11 cellular contexts compared by ENCODE assay signal in genomic region chr3:150232992-150233451, GRCh38.
DNase-seq lines count a peak whose midpoint lies in the region; ATAC-seq, FAIRE-seq and TF ChIP-seq lines count a peak whose summit lies in the region.
"Had no signal": no experiment of that assay in that cellular context is flagged by ENCODE, and none has a peak within 500 bp of the region (broad histone marks: within the 10 kb centered on the region; RNA-seq: fewer than 3 reads in every experiment).

No MANE protein-coding gene starts in this region.

- BruUV-seq in OCI-LY7 (replicated peaks; lab: Mats Ljungman, UMichigan), result no TSS peak

- H3K9me3 ChIP-seq in astrocyte (ENCODE audit: insufficient read depth, low read depth, low read length), result no peaks in the 10 kb centered on the region
- H3K9me3 ChIP-seq in right cardiac atrium (ENCODE audit: control insufficient read depth, low read length), result no peaks in the 10 kb centered on the region
- H3K9me3 ChIP-seq in thyroid gland, result no peaks in the 10 kb centered on the region
- no peaks in the 10 kb centered on the region for H3K9me3 ChIP-seq in OCI-LY7 (ENCODE audit: low read length)

- ATAC-seq in right cardiac atrium, result peak; percentile 91 to 92
- no peak for ATAC-seq in activated CD4-positive, alpha-beta T cell treated with anti-CD3 and anti-CD28 coated beads for 36 hours

- peak overlapping the region; percentile 7 for H3K27ac ChIP-seq in astrocyte (ENCODE audit: low read depth, low read length)
- H3K27ac ChIP-seq in right cardiac atrium (ENCODE audit: low read length), result peak overlapping the region; percentile 25
- H3K27ac ChIP-seq in thyroid gland, result peak overlapping the region; percentile 56 to 71 (median 65)
- H3K27ac ChIP-seq in OCI-LY7 (ENCODE audit: low read depth, low read length, poor library complexity, severe bottlenecking), result no peak overlapping the region
- H3K27ac ChIP-seq: 22Rv1 had no signal

- H3K4me1 Mint-ChIP-seq in astrocyte (ENCODE audit: low read depth, unreplicated experiment), result peaks cover 44% of the 10 kb centered on the region
- no peaks in the 10 kb centered on the region for H3K4me1 Mint-ChIP-seq in activated CD4-positive, alpha-beta T cell treated with anti-CD3 and anti-CD28 coated beads for 36 hours

- H3K4me3 Mint-ChIP-seq in astrocyte (ENCODE audit: unreplicated experiment), result peak overlapping the region; percentile 54
- H3K4me3 Mint-ChIP-seq in activated CD4-positive, alpha-beta T cell treated with anti-CD3 and anti-CD28 coated beads for 36 hours, result no peak overlapping the region
- H3K4me3 Mint-ChIP-seq: neural crest cell had no signal

- H3K9me2 ChIP-seq in OCI-LY7 (ENCODE audit: insufficient read depth, low read length), result no peaks in the 10 kb centered on the region

- no peak overlapping the region for H3K9ac ChIP-seq in astrocyte (ENCODE audit: low read length)

- H3K79me2 ChIP-seq in astrocyte (ENCODE audit: insufficient read depth, low read length) (no peaks in the 10 kb centered on the region), OCI-LY7 (ENCODE audit: insufficient read depth, low read depth, low read length) (no peaks in the 10 kb centered on the region)

- CTCF ChIA-PET in activated CD4-positive, alpha-beta T cell treated with anti-CD3 and anti-CD28 coated beads for 36 hours (lab: Charles Lee), result interaction anchor here (0.6 to 0.9 kb wide), 2 partner anchors 151 to 177 kb away, joined by 3 read pairs; no protein-coding TSS in a partner anchor
- CTCF ChIA-PET in OCI-LY7 (lab: Charles Lee; ENCODE audit: unreplicated experiment), result no interaction called here

- H3K27me3 ChIP-seq in astrocyte (ENCODE audit: insufficient read depth, low read length) (no peaks in the 10 kb centered on the region), right cardiac atrium (ENCODE audit: control insufficient read depth, insufficient read depth) (no peaks in the 10 kb centered on the region), thyroid gland (no peaks in the 10 kb centered on the region)

- TF ChIP-seq CTCF in astrocyte (IDR thresholded peaks at IDR 0.05; ENCODE audit: insufficient read depth, low read depth, low read length) (no peak), thyroid gland (IDR thresholded peaks at IDR 0.05) (no peak), OCI-LY7 (conservative IDR thresholded peaks at IDR 0.05; ENCODE audit: low read length) (no peak)

- H3K36me3 ChIP-seq in astrocyte (ENCODE audit: insufficient read depth, low read length) (no peaks in the 10 kb centered on the region), thyroid gland (no peaks in the 10 kb centered on the region), OCI-LY7 (ENCODE audit: insufficient read depth, low read length) (no peaks in the 10 kb centered on the region)

- H3K4me3 ChIP-seq in astrocyte (ENCODE audit: insufficient read depth, low read depth, low read length) (no peak overlapping the region), right cardiac atrium (ENCODE audit: low read length) (no peak overlapping the region), thyroid gland (replicated peaks in 1 of 3) (no peak overlapping the region), OCI-LY7 (ENCODE audit: low read depth, low read length, poor library complexity, severe bottlenecking) (no peak overlapping the region)

- intact Hi-C loops in right cardiac atrium (cut with DNase I), result loop anchor here in 2 of 4 donors (5.0 kb wide), 1 partner anchor 174 kb away; the partner anchor contains the start of gene TSC22D2 (in 2 of the 2)
- intact Hi-C loops in thyroid gland (cut with DNase I), result no loop called here
- intact Hi-C loops in activated CD4-positive, alpha-beta T cell treated with anti-CD3 and anti-CD28 coated beads for 36 hours (cut with DNase I, micrococcal nuclease), result no loop called here
- intact Hi-C loops in OCI-LY7 (cut with micrococcal nuclease; ENCODE audit: unreplicated experiment), result no loop called here

- H3K27ac Mint-ChIP-seq in astrocyte (ENCODE audit: unreplicated experiment), result peak overlapping the region; percentile 89
- H3K27ac Mint-ChIP-seq in activated CD4-positive, alpha-beta T cell treated with anti-CD3 and anti-CD28 coated beads for 36 hours, result no peak overlapping the region

- H3K9me3 Mint-ChIP-seq in astrocyte (ENCODE audit: unreplicated experiment), result no peaks in the 10 kb centered on the region
- no peaks in the 10 kb centered on the region for H3K9me3 Mint-ChIP-seq in activated CD4-positive, alpha-beta T cell treated with anti-CD3 and anti-CD28 coated beads for 36 hours (ENCODE audit: low read depth)
- H3K9me3 Mint-ChIP-seq: neural crest cell had no signal

- H3K4me2 ChIP-seq in astrocyte (ENCODE audit: low read length), result peak overlapping the region; percentile 45
- H3K4me2 ChIP-seq in OCI-LY7 (ENCODE audit: low read length), result no peak overlapping the region

- WGBS in right cardiac atrium, result 11% methylated on average over 4 of the region's 4 CpGs
- WGBS in thyroid gland, 2 donors, result 14% methylated on average over 4 of the region's 4 CpGs

- H2AFZ ChIP-seq in astrocyte (ENCODE audit: low read depth, low read length), result peak overlapping the region; percentile 26
- no peak overlapping the region for H2AFZ ChIP-seq in OCI-LY7 (ENCODE audit: low read length)

- peaks cover 2% of the 10 kb centered on the region for H3K36me3 Mint-ChIP-seq in astrocyte (ENCODE audit: low read depth, unreplicated experiment)
- H3K36me3 Mint-ChIP-seq in activated CD4-positive, alpha-beta T cell treated with anti-CD3 and anti-CD28 coated beads for 36 hours (ENCODE audit: low read depth), result no peaks in the 10 kb centered on the region

- H3K4me1 ChIP-seq in astrocyte (ENCODE audit: insufficient read depth, low read length) (peaks cover 42% of the 10 kb centered on the region), right cardiac atrium (ENCODE audit: control insufficient read depth, insufficient read depth, low read length) (peaks cover 5% of the 10 kb centered on the region), thyroid gland (peaks cover 18 to 19% of the 10 kb centered on the region in 2 donors), OCI-LY7 (ENCODE audit: insufficient read depth, low read length, poor library complexity, severe bottlenecking) (no peaks in the 10 kb centered on the region)

- H4K20me1 ChIP-seq in astrocyte (ENCODE audit: insufficient read depth, low read length) (no peaks in the 10 kb centered on the region), OCI-LY7 (ENCODE audit: insufficient read depth, low read length) (no peaks in the 10 kb centered on the region)

- DNase-seq in DMS 273 (lab: John Stamatoyannopoulos, UW; ENCODE audit: unreplicated experiment), result peak; percentile 22
- no peak for DNase-seq in DMS 273 treated with DMSO at 0.1 percent for 48 hours (lab: John Stamatoyannopoulos, UW)
- DNase-seq in astrocyte (ENCODE audit: low read depth), result peak; percentile 81
- DNase-seq in right cardiac atrium, result peak; percentile 79 to 93 (median 90)
- DNase-seq in thyroid gland, result peak; percentile 93 to 96
- no peak for DNase-seq in foreskin melanocyte
- DNase-seq in activated CD4-positive, alpha-beta T cell treated with anti-CD3 and anti-CD28 coated beads for 36 hours, result no peak
- no peak for DNase-seq in OCI-LY7 (ENCODE audit: low spot score)
- DNase-seq: NCI-H510A treated with DMSO at 0.1 percent for 48 hours had no signal

- TF ChIP-seq POLR2A in thyroid gland (IDR thresholded peaks at IDR 0.05), result peak in 1 of 2 donors; percentile 26

- peak; percentile 55 for FAIRE-seq in astrocyte (lab: Jason Lieb, UNC)

- POLR2A ChIA-PET in activated CD4-positive, alpha-beta T cell treated with anti-CD3 and anti-CD28 coated beads for 36 hours (lab: Charles Lee), result no interaction called here
- POLR2A ChIA-PET in OCI-LY7 (lab: Charles Lee), result no interaction called here

- H3K27me3 Mint-ChIP-seq in astrocyte (ENCODE audit: low read depth, unreplicated experiment), result no peaks in the 10 kb centered on the region
- H3K27me3 Mint-ChIP-seq in activated CD4-positive, alpha-beta T cell treated with anti-CD3 and anti-CD28 coated beads for 36 hours, result no peaks in the 10 kb centered on the region

Comparison
In these comparisons a context has a peak if more than half of its experiments do, and no peak if none do; other contexts are left out.
1. DNase-seq: peak in DMS 273 (single experiment), astrocyte (single experiment), right cardiac atrium (3 of 3) and thyroid gland (2 of 2); none in DMS 273 treated with DMSO at 0.1 percent for 48 hours (single experiment), foreskin melanocyte (single experiment), activated CD4-positive, alpha-beta T cell treated with anti-CD3 and anti-CD28 coated beads for 36 hours (single experiment) and OCI-LY7 (single experiment).